Comparison of ENCODE assay signal across 12 cellular contexts in the genomic region with DNA sequence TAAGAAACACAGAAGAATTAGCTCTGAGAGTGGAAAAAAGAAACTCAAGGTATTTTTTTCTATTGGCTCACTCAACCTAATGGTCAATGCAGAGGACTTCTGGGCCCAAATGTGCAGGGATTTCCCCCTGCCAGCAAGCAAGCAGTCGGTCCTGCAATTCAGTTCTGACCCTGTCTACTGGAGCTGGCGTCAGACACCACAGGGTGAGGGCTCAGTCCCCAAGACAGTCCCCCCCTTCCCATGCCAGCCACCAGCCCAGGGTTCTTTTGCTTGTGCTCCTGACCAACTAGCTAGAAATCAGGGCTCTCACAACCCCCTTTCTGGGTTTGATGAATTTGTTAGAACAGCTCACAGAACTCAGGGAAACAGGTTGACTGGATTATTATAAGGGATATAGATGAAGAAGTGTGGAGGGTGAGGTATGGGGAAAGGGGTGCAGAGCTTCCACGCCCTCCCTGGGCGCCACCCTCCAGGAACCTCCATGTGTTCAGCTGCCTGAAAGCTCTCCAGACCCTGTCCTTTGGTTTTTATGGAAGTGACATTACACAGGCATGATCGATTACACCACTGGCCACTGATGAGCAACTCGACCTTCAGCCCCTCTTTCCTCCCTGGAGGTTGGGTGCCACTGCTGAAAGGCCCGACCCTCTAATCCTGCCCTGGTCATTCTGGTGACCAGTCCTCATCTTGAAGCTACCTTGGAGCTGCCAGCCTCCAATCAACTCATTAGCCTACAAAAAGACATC. TPM values are rescaled to one million over a fixed set of nuclear protein-coding genes. Genes with fewer than 3 reads are reported as not detected.
DNase-seq lines count a peak whose midpoint lies in the region; ATAC-seq and TF ChIP-seq lines count a peak whose summit lies in the region.
"Had no signal": no experiment of that assay in that cellular context is flagged by ENCODE, and none has a peak within 500 bp of the region (broad histone marks: within the 10 kb centered on the region; RNA-seq: fewer than 3 reads in every experiment).

No MANE protein-coding gene starts in this region.

- no peaks in the 10 kb centered on the region for H3K27me3 Mint-ChIP-seq in CD8-positive, alpha-beta T cell (ENCODE audit: low read depth)
- H3K27me3 Mint-ChIP-seq in T-cell: no peaks in the 10 kb centered on the region
- no peaks in the 10 kb centered on the region for H3K27me3 Mint-ChIP-seq in endodermal cell (ENCODE audit: insufficient read depth)

- peaks cover 93% of the 10 kb centered on the region for H3K4me1 Mint-ChIP-seq in CD8-positive, alpha-beta T cell (ENCODE audit: low read depth)
- H3K4me1 Mint-ChIP-seq in T-cell (peaks cover 93 to 96% (median 94%) of the 10 kb centered on the region in 3 donors), endodermal cell (no peaks in the 10 kb centered on the region)

- no peak for ATAC-seq in CD8-positive, alpha-beta T cell
- ATAC-seq in T-cell (replicated peaks in 1 of 4) (no peak), left colon (no peak), GM19467 (IDR thresholded peaks at IDR 0.05; ENCODE audit: unreplicated experiment) (no peak), GM19395 (IDR thresholded peaks at IDR 0.05; ENCODE audit: unreplicated experiment) (no peak)

- H3K27ac Mint-ChIP-seq in CD8-positive, alpha-beta T cell: peak overlapping the region; percentile 95
- H3K27ac Mint-ChIP-seq in T-cell (peak overlapping the region; percentile 95 to 97), endodermal cell (peak overlapping the region; percentile 26)

- H3K9me3 Mint-ChIP-seq in CD8-positive, alpha-beta T cell: no peaks in the 10 kb centered on the region
- H3K9me3 Mint-ChIP-seq in T-cell (no peaks in the 10 kb centered on the region), endodermal cell (no peaks in the 10 kb centered on the region)

- CTCF ChIA-PET in CD8-positive, alpha-beta T cell (lab: Charles Lee): interaction anchor here (0.7 to 3.5 kb wide), 10 partner anchors 9 to 216 kb away, joined by 3 to 47 read pairs (median 6); no protein-coding TSS in a partner anchor
- CTCF ChIA-PET in T-cell (lab: Charles Lee): interaction anchor here in 1 of 2 donors (1.4 to 4.5 kb wide), 4 partner anchors 9 to 63 kb away, joined by 3 to 22 read pairs (median 8); no protein-coding TSS in a partner anchor

- no peaks in the 10 kb centered on the region for H3K27me3 ChIP-seq in CD8-positive, alpha-beta T cell (ENCODE audit: insufficient read depth, low read length)
- H3K27me3 ChIP-seq in endodermal cell (ENCODE audit: control insufficient read depth, insufficient read depth, low read length, poor library complexity, severe bottlenecking) (no peaks in the 10 kb centered on the region), sigmoid colon (no peaks in the 10 kb centered on the region)
- H3K27me3 ChIP-seq: adrenal gland, neutrophil had no signal

- peaks cover 20% of the 10 kb centered on the region for H3K36me3 ChIP-seq in CD8-positive, alpha-beta T cell (ENCODE audit: insufficient read depth, low read length)
- H3K36me3 ChIP-seq in endodermal cell (ENCODE audit: control insufficient read depth, insufficient read depth, low read length): peaks cover 87% of the 10 kb centered on the region
- peaks cover 15 to 98% (median 50%) of the 10 kb centered on the region in 4 donors for H3K36me3 ChIP-seq in sigmoid colon

- no peak for TF ChIP-seq POLR2A in sigmoid colon (IDR thresholded peaks at IDR 0.05)

- H3K4me3 Mint-ChIP-seq in CD8-positive, alpha-beta T cell: peak overlapping the region; percentile 74
- H3K4me3 Mint-ChIP-seq in T-cell (peak overlapping the region; percentile 57 to 86 (median 71)), endodermal cell (no peak overlapping the region)

- no peaks in the 10 kb centered on the region for H3K9me3 ChIP-seq in CD8-positive, alpha-beta T cell (ENCODE audit: low read length)
- H3K9me3 ChIP-seq in endodermal cell (ENCODE audit: control insufficient read depth, low read length) (no peaks in the 10 kb centered on the region), sigmoid colon (no peaks in the 10 kb centered on the region)
- H3K9me3 ChIP-seq: adrenal gland, neutrophil had no signal

- TF ChIP-seq CTCF in CD8-positive, alpha-beta T cell (IDR thresholded peaks at IDR 0.05): no peak
- no peak for TF ChIP-seq CTCF in endodermal cell (conservative IDR thresholded peaks at IDR 0.05)
- no peak for TF ChIP-seq CTCF in sigmoid colon (IDR thresholded peaks at IDR 0.05)

- peaks cover 88% of the 10 kb centered on the region for H3K4me1 ChIP-seq in CD8-positive, alpha-beta T cell (ENCODE audit: insufficient read depth, low read length)
- H3K4me1 ChIP-seq in endodermal cell (ENCODE audit: control insufficient read depth, insufficient read depth, low read length) (no peaks in the 10 kb centered on the region), sigmoid colon (peaks cover 0 to 8% (median 0%) of the 10 kb centered on the region in 4 donors)

- 90 to 91% methylated on average over 5 to 7 of the region's 7 CpGs for WGBS in endodermal cell (ENCODE audit: insufficient coverage in 1 of 2, insufficient read length in 1 of 2), 2 experiments
- 83 to 84% methylated on average over 7 of the region's 7 CpGs for WGBS in sigmoid colon, 2 donors

- peaks cover 74% of the 10 kb centered on the region for H3K36me3 Mint-ChIP-seq in CD8-positive, alpha-beta T cell
- H3K36me3 Mint-ChIP-seq in T-cell: peaks cover 74% of the 10 kb centered on the region
- peaks cover 81% of the 10 kb centered on the region for H3K36me3 Mint-ChIP-seq in endodermal cell (ENCODE audit: low read depth)

- no peak for TF ChIP-seq EP300 in sigmoid colon (IDR thresholded peaks at IDR 0.05)

- H3K9ac ChIP-seq in endodermal cell (ENCODE audit: extremely low read depth, low read length, poor library complexity, severe bottlenecking): no peak overlapping the region

- peak overlapping the region; percentile 25 for H3K4me3 ChIP-seq in CD8-positive, alpha-beta T cell (ENCODE audit: low read depth, low read length)
- H3K4me3 ChIP-seq in endodermal cell (ENCODE audit: low read length) (no peak overlapping the region), sigmoid colon (no peak overlapping the region)
- H3K4me3 ChIP-seq: adrenal gland had no signal

- DNase-seq in CD8-positive, alpha-beta T cell: no peak
- DNase-seq in T-cell (no peak), endodermal cell (no peak), sigmoid colon (peak; percentile 48), NCI-H146 (lab: John Stamatoyannopoulos, UW) (no peak), left colon (no peak)
- DNase-seq: HCEC 1CT had no signal

- peak overlapping the region; percentile 73 for H3K27ac ChIP-seq in CD8-positive, alpha-beta T cell (ENCODE audit: low read depth, low read length)
- H3K27ac ChIP-seq in endodermal cell (ENCODE audit: low read depth, low read length) (no peak overlapping the region), sigmoid colon (peak overlapping the region; percentile 36 to 45 (median 38))
- H3K27ac ChIP-seq: epithelial cell of prostate, neutrophil had no signal

- intact Hi-C loops in CD8-positive, alpha-beta T cell (cut with DNase I, micrococcal nuclease): loop anchor here in 1 of 2 experiments (2.0 kb wide), 1 partner anchor 72 kb away; the partner anchor contains the start of gene TRAPPC10
- intact Hi-C loops in sigmoid colon (cut with DNase I) (no loop called here), left colon (cut with DNase I, micrococcal nuclease) (no loop called here)

- POLR2A ChIA-PET in CD8-positive, alpha-beta T cell (lab: Charles Lee): interaction anchor here (1.0 to 3.9 kb wide), 7 partner anchors 8 to 789 kb away, joined by 3 to 25 read pairs (median 16); partner anchors contain the start of genes CFAP410, PTTG1IP and TRAPPC10
- POLR2A ChIA-PET in T-cell (lab: Charles Lee): interaction anchor here in 1 of 2 donors (2.0 kb wide), 1 partner anchor 71 kb away, joined by 10 read pairs; no protein-coding TSS in a partner anchor

RNA-seq across cellular contexts. Expression of gene PWP2, which starts 22.5 kb away (rescaled TPM):
- 10 to 100 TPM; 15.7 to 22.9 TPM for total RNA-seq in CD8-positive, alpha-beta T cell
- 10 to 100 TPM in 4 of 5 donors, 1 to 10 TPM in 1; 8.9 to 39.3 (median 12.3) TPM for total RNA-seq in T-cell
- 1 to 10 TPM; 9.1 to 9.6 TPM for total RNA-seq in endodermal cell
- polyA plus RNA-seq in endodermal cell (2013, experiment 1 of 2): 6.1 TPM
- 2.9 TPM for polyA plus RNA-seq in endodermal cell (2013, experiment 2 of 2)
- 1 to 10 TPM; 1.4 to 8.6 (median 6.1) TPM for total RNA-seq in sigmoid colon
- 10 to 100 TPM in 1 of 3 donors, 1 to 10 TPM in 2; 1.4 to 10.8 (median 1.8) TPM for polyA plus RNA-seq in sigmoid colon
- total RNA-seq in left colon: 1 to 10 TPM; 1.7 to 7.2 TPM

RNA-seq across cellular contexts. Expression of gene GATD3, which starts 48.8 kb away (rescaled TPM):
- 10 to 100 TPM in 1 of 2 experiments, 1 to 10 TPM in 1; 8.2 to 10.4 TPM for total RNA-seq in CD8-positive, alpha-beta T cell
- total RNA-seq in T-cell (10 to 100 TPM; 12.3 to 75.0 (median 21.1) TPM), endodermal cell (10 to 100 TPM; 16.3 to 22.5 TPM), sigmoid colon (10 to 100 TPM in 3 of 4 donors, 1 to 10 TPM in 1; 6.5 to 34.6 (median 10.9) TPM), left colon (10 to 100 TPM; 13.1 to 17.5 TPM)
- polyA plus RNA-seq in endodermal cell (2013, experiment 1 of 2): 12.6 TPM
- polyA plus RNA-seq in endodermal cell (2013, experiment 2 of 2): 8.7 TPM
- polyA plus RNA-seq in sigmoid colon: 10 to 100 TPM; 12.5 to 68.2 (median 12.6) TPM

Comparison
In these comparisons a context has a peak if more than half of its experiments do, and no peak if none do; other contexts are left out.
1. H3K27ac Mint-ChIP-seq: peak in every context shown above with its lines; median percentile 96 in T-cell; 95 in CD8-positive, alpha-beta T cell; 26 in endodermal cell.